15 cellular contexts compared by ENCODE assay signal in the genomic region with DNA sequence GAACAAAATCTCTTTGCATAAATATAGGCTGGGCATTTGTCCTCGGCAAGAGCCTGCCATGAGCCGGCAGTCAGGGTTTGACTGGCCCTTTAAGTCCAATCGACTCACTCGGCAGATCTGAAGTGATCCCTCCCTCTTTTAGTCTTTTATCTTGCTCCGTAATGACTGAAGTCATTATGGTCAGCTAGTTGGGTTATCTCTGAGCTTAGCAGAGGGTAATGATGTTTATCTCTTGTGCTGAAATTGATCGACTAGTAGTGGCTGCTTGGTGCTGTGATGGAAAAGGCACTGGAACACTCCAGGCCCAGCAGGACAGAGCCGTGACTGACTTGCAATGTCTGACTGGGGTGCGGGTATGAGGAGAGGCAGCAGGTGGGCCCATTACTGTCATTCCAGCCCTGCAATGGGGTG. TPM values are rescaled to one million over a fixed set of nuclear protein-coding genes. Genes with fewer than 3 reads are reported as not detected.
DNase-seq lines count a peak whose midpoint lies in the region; ATAC-seq and TF ChIP-seq lines count a peak whose summit lies in the region.
"Had no signal": no experiment of that assay in that cellular context is flagged by ENCODE, and none has a peak within 500 bp of the region (broad histone marks: within the 10 kb centered on the region; RNA-seq: fewer than 3 reads in every experiment).

No MANE protein-coding gene starts in this region.

- H4K20me1 ChIP-seq in hepatocyte (ENCODE audit: insufficient read depth, poor library complexity, severe bottlenecking), result no peaks in the 10 kb centered on the region

- H3K9me2 ChIP-seq in hepatocyte (replicated peaks; ENCODE audit: insufficient read depth), result no peaks in the 10 kb centered on the region

- DNase-seq in H7 (peak; percentile 5), RPMI7951 (ENCODE audit: low read depth) (peak; percentile 28), hepatocyte (ENCODE audit: low spot score) (no peak), progenitor cell of endocrine pancreas (ENCODE audit: low spot score, unreplicated experiment) (no peak), NCI-H146 (lab: John Stamatoyannopoulos, UW) (no peak)
- no peak for DNase-seq in activated CD8-positive, alpha-beta memory T cell treated with anti-CD3 and anti-CD28 coated beads for 24 hours
- DNase-seq in activated naive CD4-positive, alpha-beta T cell (lab: John Stamatoyannopoulos, UW), result no peak
- DNase-seq: CD4-positive, alpha-beta T cell; NCI-H1417 treated with DMSO at 0.1 percent for 48 hours; NCI-H2081 treated with DMSO at 0.1 percent for 48 hours; NCI-H2227 treated with DMSO at 0.1 percent for 48 hours; NCI-H69; Right ventricle myocardium superior had no signal

- peak overlapping the region; percentile 32 for H2AFZ ChIP-seq in hepatocyte

- 40% methylated on average over 8 of the region's 8 CpGs for WGBS in hepatocyte (ENCODE audit: low lambda C conversion rate, missing lambda C conversion rate)

- H3K27me3 Mint-ChIP-seq in progenitor cell of endocrine pancreas, result no peaks in the 10 kb centered on the region
- H3K27me3 Mint-ChIP-seq: CD4-positive, alpha-beta T cell had no signal

- peaks cover 35% of the 10 kb centered on the region for H3K4me1 ChIP-seq in hepatocyte (ENCODE audit: insufficient read depth)

- no peaks in the 10 kb centered on the region for H3K79me2 ChIP-seq in hepatocyte

- H3K27me3 ChIP-seq in H7 (ENCODE audit: control insufficient read depth, insufficient read depth, low read length) (no peaks in the 10 kb centered on the region; the same call in 1 of the 2 replicates), hepatocyte (no peaks in the 10 kb centered on the region)

- TF ChIP-seq CTCF in hepatocyte (IDR thresholded peaks at IDR 0.05; ENCODE audit: poor library complexity) (no peak), progenitor cell of endocrine pancreas (IDR thresholded peaks at IDR 0.05; ENCODE audit: unreplicated experiment) (no peak)

- no peaks in the 10 kb centered on the region for H3K9me3 Mint-ChIP-seq in progenitor cell of endocrine pancreas (ENCODE audit: low read depth)
- H3K9me3 Mint-ChIP-seq: CD4-positive, alpha-beta T cell; IgD-negative memory B cell had no signal

- peak overlapping the region; percentile 47 for H3K4me3 Mint-ChIP-seq in progenitor cell of endocrine pancreas (ENCODE audit: low read depth)
- H3K4me3 Mint-ChIP-seq: CD4-positive, alpha-beta T cell; IgD-negative memory B cell had no signal

- H3K27ac Mint-ChIP-seq in progenitor cell of endocrine pancreas, result peak overlapping the region; percentile 18
- H3K27ac Mint-ChIP-seq: CD4-positive, alpha-beta T cell; IgD-negative memory B cell had no signal

- no peak overlapping the region for H3K4me2 ChIP-seq in hepatocyte

- no peak for ATAC-seq in GM19452 (IDR thresholded peaks at IDR 0.05; ENCODE audit: unreplicated experiment)

- H3K4me3 ChIP-seq in H7 (ENCODE audit: insufficient read depth, low read depth, low read length) (no peak overlapping the region), hepatocyte (no peak overlapping the region)

- H3K36me3 ChIP-seq in H7 (replicated peaks; ENCODE audit: control insufficient read depth, insufficient read depth, low read length), result no peaks in the 10 kb centered on the region
- no peaks in the 10 kb centered on the region for H3K36me3 ChIP-seq in hepatocyte (replicated peaks; ENCODE audit: insufficient read depth, low read depth)

- H3K9me3 ChIP-seq in hepatocyte (ENCODE audit: low read depth), result no peaks in the 10 kb centered on the region

- H3K36me3 Mint-ChIP-seq in progenitor cell of endocrine pancreas (ENCODE audit: insufficient read depth), result no peaks in the 10 kb centered on the region

- no peak overlapping the region for H3K27ac ChIP-seq in hepatocyte

- peaks cover 47% of the 10 kb centered on the region for H3K4me1 Mint-ChIP-seq in progenitor cell of endocrine pancreas (ENCODE audit: low read depth)
- H3K4me1 Mint-ChIP-seq: IgD-negative memory B cell had no signal

RNA-seq across cellular contexts. Expression of a gene that starts 0.5 kb away (rescaled TPM):
- total RNA-seq in H7 (2014; rRNA removed; shearing (Covaris generic)), result 0.04 and 0.24 TPM in 2 replicates
- total RNA-seq in RPMI7951 (2014; rRNA removed; shearing (Covaris generic)), result 0.10 and 0.12 TPM in 2 replicates
- total RNA-seq in hepatocyte (0.53 and 1.0 TPM in 2 replicates), progenitor cell of endocrine pancreas (0.86 and 2.0 TPM in 2 replicates)
- polyA plus RNA-seq in hepatocyte, result 1.4 and 2.1 TPM in 2 replicates
- total RNA-seq: CD4-positive, alpha-beta T cell had no signal
- polyA plus RNA-seq: IgD-negative memory B cell had no signal

Comparison
In these comparisons a context has a peak if more than half of its experiments do, and no peak if none do; other contexts are left out.
1. DNase-seq: peak in H7 (single experiment) and RPMI7951 (single experiment); none in hepatocyte (single experiment), progenitor cell of endocrine pancreas (single experiment), activated CD8-positive, alpha-beta memory T cell treated with anti-CD3 and anti-CD28 coated beads for 24 hours (single experiment), NCI-H146 (single experiment) and activated naive CD4-positive, alpha-beta T cell (0 of 4).